ENCODE assay signal across 20 cellular contexts in the genomic region with DNA sequence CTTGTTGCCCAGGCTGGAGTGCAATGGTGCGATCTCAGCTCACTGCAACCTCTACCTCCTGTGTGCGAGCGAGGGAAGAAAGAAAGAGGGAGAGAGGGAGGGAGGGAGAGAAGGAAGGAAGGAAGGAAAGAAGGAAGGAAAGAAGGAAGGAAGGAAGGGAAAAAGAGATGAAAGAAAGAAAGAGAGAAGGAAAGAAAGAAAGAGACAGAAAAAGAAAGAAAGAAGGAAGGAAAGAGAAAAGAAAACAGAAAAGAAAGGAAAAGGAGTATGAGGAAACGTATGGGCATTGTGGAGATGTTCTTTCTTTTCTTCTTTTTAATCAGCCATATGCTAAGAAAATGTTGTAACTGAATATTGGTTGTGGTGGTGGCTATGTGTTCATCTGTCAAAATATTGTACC.
"Had no signal": no experiment of that assay in that cellular context is flagged by ENCODE, and none has a peak within 500 bp of the region (broad histone marks: within the 10 kb centered on the region; RNA-seq: fewer than 3 reads in every experiment).

No MANE protein-coding gene starts in this region.

- H3K27me3 ChIP-seq: SJCRH30 had no signal

- H3K9ac ChIP-seq: KMS-11 had no signal

- H3K27ac ChIP-seq: KMS-11, RWPE1, SJCRH30 had no signal

- H3K4me3 ChIP-seq: SJCRH30 had no signal

- H3K9me3 ChIP-seq: SJCRH30 had no signal

- H3K4me2 ChIP-seq: KMS-11 had no signal

- ATAC-seq: Panc1, PC-3, SK-N-SH treated with all-trans-retinoic acid at 6 μM for 48 hours had no signal

- DNase-seq: MM.1S, NCI-H1092 treated with DMSO at 0.1 percent for 48 hours, NCI-H1436, NCI-H187, NCI-H2029, NCI-H2081 treated with DMSO at 0.1 percent for 48 hours, NCI-H2171, NCI-H226, NCI-H446, NCI-H510A, NCI-H524 treated with DMSO at 0.1 percent for 48 hours, NCI-H69, NCI-H774, PC-3, SHP77 treated with DMSO at 0.1 percent for 48 hours, SJCRH30 had no signal

- H3K4me1 ChIP-seq: SJCRH30 had no signal
